28 cellular contexts compared by ENCODE assay signal in the genomic region with DNA sequence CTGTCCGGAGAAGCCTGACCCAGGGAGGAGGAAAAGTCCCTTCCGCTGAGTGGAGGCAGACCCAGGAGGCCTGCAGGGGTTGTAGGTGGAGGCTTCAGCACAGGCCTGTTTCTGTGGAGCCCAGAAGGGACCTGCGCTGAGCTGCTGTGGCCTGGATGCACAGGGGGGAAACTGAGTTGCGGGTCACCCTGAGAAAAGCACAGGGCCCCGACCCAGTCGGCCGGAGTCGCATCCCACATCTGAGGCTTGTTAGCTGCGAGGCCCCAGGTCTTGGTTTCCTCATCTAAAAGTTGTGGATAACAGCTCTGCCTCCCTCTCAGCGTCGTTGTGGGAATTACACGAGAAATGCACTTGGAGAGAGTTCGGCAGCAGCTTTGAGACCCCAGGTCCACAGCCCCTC.
"Had no signal": no experiment of that assay in that cellular context is flagged by ENCODE, and none has a peak within 500 bp of the region (broad histone marks: within the 10 kb centered on the region; RNA-seq: fewer than 3 reads in every experiment).

No MANE protein-coding gene starts in this region.

- DNase-seq: heart right ventricle; islet precursor cell; kidney glomerular epithelial cell; left cardiac atrium; lower lobe of right lung; mammary epithelial cell; mesenchymal stem cell; naive thymus-derived CD8-positive, alpha-beta T cell; occipital lobe; right lobe of liver; stimulated activated CD4-positive, alpha-beta T cell treated with anti-CD3 and anti-CD28 coated beads, Interleukin-12 subunit alpha, Interleukin-12 subunit beta, amount 100 ng/mL, for 4 hours; stimulated activated CD4-positive, alpha-beta T cell treated with anti-CD3 and anti-CD28 coated beads, Interleukin-15, amount 100 ng/mL, for 24 hours; stimulated activated CD4-positive, alpha-beta T cell treated with anti-CD3 and anti-CD28 coated beads, Interleukin-2, amount 100 ng/mL, for 24 hours; stimulated activated CD4-positive, alpha-beta T cell treated with anti-CD3 and anti-CD28 coated beads, Interleukin-4, amount 100 ng/mL, for 1 hour; stimulated activated naive B cell treated with anti-CD40 and anti-IgM and Interleukin-4, amounts not matched to agents 10 μg/mL and 1 μg/mL and 100 μg/mL, for 72 hours; stimulated activated naive CD8-positive, alpha-beta T cell treated with anti-CD3 and anti-CD28 coated beads, Interleukin-15, Interleukin-2, amounts not matched to agents 100 U/mL and 50 U/mL, for 24 hours; stomach; tibial artery; trophoblast cell; uterus had no signal

- H3K9ac ChIP-seq: parathyroid adenoma had no signal

- H3K9me3 ChIP-seq: heart right ventricle, lower lobe of right lung, neutrophil, right atrium auricular region, right lobe of liver, stomach, suprapubic skin, thoracic aorta, tibial artery, uterus had no signal

- ATAC-seq: heart right ventricle; left cardiac atrium; left lobe of liver; lower lobe of right lung; naive thymus-derived CD8-positive, alpha-beta T cell; right lobe of liver; stimulated activated naive B cell treated with anti-CD40 and anti-IgM and Interleukin-4, amounts not matched to agents 10 μg/mL and 1 μg/mL and 100 μg/mL, for 72 hours; stimulated activated naive CD8-positive, alpha-beta T cell treated with anti-CD3 and anti-CD28 coated beads, Interleukin-15, Interleukin-2, amounts not matched to agents 100 U/mL and 50 U/mL, for 24 hours had no signal

- H3K27ac ChIP-seq: heart right ventricle, hepatocyte, lower lobe of right lung, neutrophil, parathyroid adenoma, right atrium auricular region, right lobe of liver, stomach, suprapubic skin, thoracic aorta, tibial artery, uterus had no signal

- H3K36me3 ChIP-seq: heart right ventricle, lower lobe of right lung, neutrophil, right atrium auricular region, right lobe of liver, stomach, suprapubic skin, thoracic aorta, tibial artery, uterus had no signal

- H3K4me3 ChIP-seq: heart right ventricle, hepatocyte, lower lobe of right lung, right atrium auricular region, right lobe of liver, smooth muscle cell, stomach, suprapubic skin, thoracic aorta, tibial artery, uterus had no signal

- H3K27me3 ChIP-seq: right atrium auricular region, right lobe of liver, uterus had no signal

- H3K4me1 ChIP-seq: lower lobe of right lung, uterus had no signal
